Comparison of ENCODE assay signal across 1 cellular context in genomic region chr4:100519205-100519604, GRCh38.
TF ChIP-seq lines count a peak whose summit lies in the region.

No MANE protein-coding gene starts in this region.

TF ChIP-seq in SK-N-SH treated with all-trans-retinoic acid at 6 μM for 48 hours, 23 proteins besides CTCF, POLR2A, EP300 and RAD21 (continued from another document):
- TF ChIP-seq CSRNP3 (CRISPR knock-in tag; IDR thresholded peaks at IDR 0.05) (no peak), TCF4 (CRISPR knock-in tag; IDR thresholded peaks at IDR 0.05; ENCODE audit: borderline replicate concordance) (no peak), RARB (CRISPR knock-in tag; IDR thresholded peaks at IDR 0.05) (no peak), CREB5 (CRISPR knock-in tag; IDR thresholded peaks at IDR 0.05; ENCODE audit: low read depth) (no peak)
